13 cellular contexts compared by ENCODE assay signal in the genomic region with DNA sequence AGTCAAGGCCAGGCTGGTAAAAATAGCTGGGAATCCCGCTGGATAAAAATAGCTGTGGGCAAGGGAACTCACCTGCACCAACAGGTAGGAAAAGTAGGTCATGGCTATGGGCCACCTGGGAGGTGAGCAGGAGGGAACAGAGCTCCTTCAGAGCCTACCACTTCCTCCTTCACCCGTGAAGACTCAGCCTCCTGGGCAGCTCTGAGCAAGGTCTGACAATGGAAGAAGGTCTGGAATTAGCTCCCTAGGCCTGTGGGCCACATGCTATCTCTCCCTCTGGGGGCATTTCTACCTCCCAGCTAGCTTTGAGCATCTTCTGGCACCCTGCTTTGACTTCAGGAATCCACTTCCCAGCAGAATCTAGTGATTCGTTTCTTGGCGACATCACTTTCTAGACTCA.
DNase-seq lines count a peak whose midpoint lies in the region; ATAC-seq and TF ChIP-seq lines count a peak whose summit lies in the region.
"Had no signal": no experiment of that assay in that cellular context is flagged by ENCODE, and none has a peak within 500 bp of the region (broad histone marks: within the 10 kb centered on the region; RNA-seq: fewer than 3 reads in every experiment).

No MANE protein-coding gene starts in this region.

- ATAC-seq in sciatic nerve = no peak

- H3K36me3 ChIP-seq in adrenal gland (replicated peaks in 1 of 2) (no peaks in the 10 kb centered on the region), right atrium auricular region (no peaks in the 10 kb centered on the region)

- H3K9me3 ChIP-seq in adrenal gland (replicated peaks in 1 of 3) (no peaks in the 10 kb centered on the region), right atrium auricular region (no peaks in the 10 kb centered on the region)

- H3K9me3 Mint-ChIP-seq in activated T-helper 2 cell treated with anti-CD3 and anti-CD28 coated beads, Interferon-gamma antibody, Interleukin-2, Interleukin-4, amounts not matched to agents 10 μg/mL and 5 μg/mL and 100 μg/mL, durations not matched to agents 14 hours and 24 hours and 36 hours = no peaks in the 10 kb centered on the region

- H3K4me1 ChIP-seq in adrenal gland (replicated peaks in 1 of 2) (peaks cover 0 to 15% of the 10 kb centered on the region in 2 donors), right atrium auricular region (peaks cover 0 to 28% of the 10 kb centered on the region in 2 donors)

- H3K36me3 Mint-ChIP-seq in activated T-helper 2 cell treated with anti-CD3 and anti-CD28 coated beads, Interferon-gamma antibody, Interleukin-2, Interleukin-4, amounts not matched to agents 10 μg/mL and 5 μg/mL and 100 μg/mL, durations not matched to agents 14 hours and 24 hours and 36 hours (ENCODE audit: low read depth) = no peaks in the 10 kb centered on the region

- TF ChIP-seq POLR2A in adrenal gland (IDR thresholded peaks at IDR 0.05) = no peak

- H3K27me3 ChIP-seq in adrenal gland = no peaks in the 10 kb centered on the region
- no peaks in the 10 kb centered on the region for H3K27me3 ChIP-seq in right atrium auricular region

- peak overlapping the region in 4 of 5 donors; percentile 7 to 76 (median 36) for H3K27ac ChIP-seq in adrenal gland
- H3K27ac ChIP-seq in right atrium auricular region = peak overlapping the region; percentile 54 to 71

- intact Hi-C loops in adrenal gland (cut with DNase I) = loop anchor here in 1 of 2 donors (5.0 kb wide), 1 partner anchor 74 kb away; no protein-coding TSS in a partner anchor
- intact Hi-C loops in sciatic nerve (cut with DNase I) = no loop called here
- intact Hi-C loops in activated T-helper 2 cell treated with anti-CD3 and anti-CD28 coated beads, Interferon-gamma antibody, Interleukin-2, Interleukin-4, amounts not matched to agents 10 μg/mL and 5 μg/mL and 100 μg/mL, durations not matched to agents 14 hours and 24 hours and 36 hours (cut with micrococcal nuclease) = no loop called here

- H3K27ac Mint-ChIP-seq in activated T-helper 2 cell treated with anti-CD3 and anti-CD28 coated beads, Interferon-gamma antibody, Interleukin-2, Interleukin-4, amounts not matched to agents 10 μg/mL and 5 μg/mL and 100 μg/mL, durations not matched to agents 14 hours and 24 hours and 36 hours = no peak overlapping the region
- H3K27ac Mint-ChIP-seq: activated naive CD8-positive, alpha-beta T cell had no signal

- no peak overlapping the region for H3K4me3 Mint-ChIP-seq in activated T-helper 2 cell treated with anti-CD3 and anti-CD28 coated beads, Interferon-gamma antibody, Interleukin-2, Interleukin-4, amounts not matched to agents 10 μg/mL and 5 μg/mL and 100 μg/mL, durations not matched to agents 14 hours and 24 hours and 36 hours (ENCODE audit: low read depth)
- H3K4me3 Mint-ChIP-seq: activated naive CD8-positive, alpha-beta T cell had no signal

- in situ Hi-C loops in G401 (cut with HindIII; ENCODE audit: low sequenced_read_pairs) = no loop called here

- H3K27me3 Mint-ChIP-seq in activated T-helper 2 cell treated with anti-CD3 and anti-CD28 coated beads, Interferon-gamma antibody, Interleukin-2, Interleukin-4, amounts not matched to agents 10 μg/mL and 5 μg/mL and 100 μg/mL, durations not matched to agents 14 hours and 24 hours and 36 hours (ENCODE audit: low read depth) = peaks cover 34% of the 10 kb centered on the region

- DNase-seq in G401 (ENCODE audit: low spot score) (peak; percentile 46), adrenal gland (peak in 2 of 7 donors; percentile 8 to 15), right atrium auricular region (ENCODE audit: low spot score) (no peak), sciatic nerve (ENCODE audit: low spot score) (peak; percentile 21), superior temporal gyrus (ENCODE audit: extremely low spot score) (no peak), Ammon's horn (ENCODE audit: low spot score) (no peak), NCI-H526 treated with DMSO at 0.1 percent for 48 hours (lab: John Stamatoyannopoulos, UW) (no peak)
- DNase-seq in activated T-helper 2 cell treated with anti-CD3 and anti-CD28 coated beads, Interferon-gamma antibody, Interleukin-2, Interleukin-4, amounts not matched to agents 10 μg/mL and 5 μg/mL and 100 μg/mL, durations not matched to agents 14 hours and 24 hours and 36 hours (ENCODE audit: low spot score) = no peak
- DNase-seq: GOT3, NCI-H1105 treated with DMSO at 0.1 percent for 48 hours, NCI-H526, SHP77 treated with DMSO at 0.1 percent for 48 hours had no signal

- WGBS in adrenal gland, 4 donors = 58 to 71% (median 60%) methylated on average over 4 of the region's 4 CpGs

- H3K4me1 Mint-ChIP-seq in activated T-helper 2 cell treated with anti-CD3 and anti-CD28 coated beads, Interferon-gamma antibody, Interleukin-2, Interleukin-4, amounts not matched to agents 10 μg/mL and 5 μg/mL and 100 μg/mL, durations not matched to agents 14 hours and 24 hours and 36 hours (ENCODE audit: low read depth) = peaks cover 5% of the 10 kb centered on the region

- H3K4me3 ChIP-seq in adrenal gland = no peak overlapping the region
- no peak overlapping the region for H3K4me3 ChIP-seq in right atrium auricular region

- TF ChIP-seq CTCF in adrenal gland (IDR thresholded peaks at IDR 0.05) (no peak), right atrium auricular region (IDR thresholded peaks at IDR 0.05) (no peak)

Comparison
In these comparisons a context has a peak if more than half of its experiments do, and no peak if none do; other contexts are left out.
1. DNase-seq: peak in G401 (single experiment) and sciatic nerve (single experiment); none in right atrium auricular region (single experiment), superior temporal gyrus (single experiment), Ammon's horn (single experiment), NCI-H526 treated with DMSO at 0.1 percent for 48 hours (single experiment) and activated T-helper 2 cell treated with anti-CD3 and anti-CD28 coated beads, Interferon-gamma antibody, Interleukin-2, Interleukin-4, amounts not matched to agents 10 μg/mL and 5 μg/mL and 100 μg/mL, durations not matched to agents 14 hours and 24 hours and 36 hours (single experiment).